Comparison of ENCODE assay signal across 21 cellular contexts in genomic region chr12:125069616-125070015, GRCh38. TPM values are rescaled to one million over a fixed set of nuclear protein-coding genes. Genes with fewer than 3 reads are reported as not detected.
A peak's percentile ranks its signal among the peaks of the same experiment; 100 is the strongest.
DNase-seq lines count a peak whose midpoint lies in the region; ATAC-seq, FAIRE-seq and TF ChIP-seq lines count a peak whose summit lies in the region.
"Had no signal": no experiment of that assay in that cellular context is flagged by ENCODE, and none has a peak within 500 bp of the region (broad histone marks: within the 10 kb centered on the region; RNA-seq: fewer than 3 reads in every experiment).

No MANE protein-coding gene starts in this region.

- CTCF ChIA-PET in H1 (lab: Charles Lee; ENCODE audit: partially characterized antibody): interaction anchor here (0.5 to 3.6 kb wide), 14 partner anchors 12 to 359 kb away, joined by 3 to 17 read pairs (median 4); partner anchors contain the start of gene DHX37

- no peak overlapping the region for H3K27ac ChIP-seq in H1 (ENCODE audit: low read depth, low read length)
- H3K27ac ChIP-seq in trophoblast cell (ENCODE audit: low read depth, low read length): no peak overlapping the region
- no peak overlapping the region for H3K27ac ChIP-seq in aorta (ENCODE audit: low read depth in 1 of 2, low read length in 2 of 2)
- H3K27ac ChIP-seq: HL-60, neutrophil, skin epidermis had no signal

- H3K79me2 ChIP-seq in H1 (ENCODE audit: control insufficient read depth in 1 of 2, insufficient read depth in 2 of 2, low read length in 2 of 2): peaks cover 3 to 65% of the 10 kb centered on the region in 2 experiments; a peak in 3 of 4 replicates
- H3K79me2 ChIP-seq in trophoblast cell (ENCODE audit: control insufficient read depth, insufficient read depth, low read length, poor library complexity): peaks cover 4% of the 10 kb centered on the region

- H4K91ac ChIP-seq in H1 (replicated peaks; ENCODE audit: insufficient read length, low read length) (no peak overlapping the region), trophoblast cell (ENCODE audit: low read depth, low read length) (no peak overlapping the region)

- H2BK120ac ChIP-seq in H1 (replicated peaks; ENCODE audit: low read depth, low read length) (no peak overlapping the region), trophoblast cell (ENCODE audit: insufficient read depth, low read length, poor library complexity) (no peak overlapping the region)

- no peak overlapping the region for H4K5ac ChIP-seq in H1 (ENCODE audit: insufficient read length, low read depth, low read length)

- H3K4me3 ChIP-seq in H1 (ENCODE audit: extremely low read depth in 1 of 4, insufficient read depth in 2 of 4, low read depth in 3 of 4, low read length in 4 of 4): no peak overlapping the region
- H3K4me3 ChIP-seq in trophoblast cell (ENCODE audit: low read depth, low read length): no peak overlapping the region
- no peak overlapping the region for H3K4me3 ChIP-seq in aorta (ENCODE audit: low read length in 2 of 2)
- H3K4me3 ChIP-seq: skin epidermis had no signal

- no peak for TF ChIP-seq EP300 in H1 (IDR thresholded peaks at IDR 0.05; ENCODE audit: borderline replicate concordance in 1 of 2, low read depth in 2 of 2, low read length in 2 of 2)

- H4K12ac ChIP-seq in trophoblast cell (ENCODE audit: low read depth, low read length): no peak overlapping the region

- peaks cover 0 to 15% (median 6%) of the 10 kb centered on the region in 4 experiments; a peak in 3 of 7 replicates for H3K4me1 ChIP-seq in H1 (replicated peaks in 1 of 4; ENCODE audit: control insufficient read depth in 3 of 4, insufficient read depth in 4 of 4, low read length in 3 of 4)
- peaks cover 4 to 11% of the 10 kb centered on the region in 2 experiments for H3K4me1 ChIP-seq in trophoblast cell (ENCODE audit: control insufficient read depth in 1 of 2, insufficient read depth in 2 of 2, low read length in 2 of 2)
- no peaks in the 10 kb centered on the region for H3K4me1 ChIP-seq in aorta (ENCODE audit: control insufficient read depth in 1 of 2, insufficient read depth in 2 of 2, low read length in 2 of 2)

- FAIRE-seq in H1 (lab: Jason Lieb, UNC): no peak
- FAIRE-seq: HepG2 had no signal

- 93% methylated on average over 8 of the region's 8 CpGs; no CpG with 5 or more reads in 1 of the 2 experiments for WGBS in H1 (ENCODE audit: extremely low coverage in 1 of 2, insufficient coverage in 1 of 2, insufficient read length in 1 of 2, insufficient replicate concordance in 2 of 2, low coverage in 1 of 2, low lambda C conversion rate in 2 of 2, missing lambda C conversion rate in 1 of 2), 2 experiments
- no CpG with 5 or more reads among the region's 8 CpGs for WGBS in trophoblast cell (ENCODE audit: extremely low coverage, insufficient coverage, insufficient read length)
- WGBS in aorta, 2 donors: 44 to 55% methylated on average over 8 of the region's 8 CpGs

- H3K23ac ChIP-seq in H1 (ENCODE audit: insufficient read length) (no peak overlapping the region), trophoblast cell (ENCODE audit: low read length) (no peak overlapping the region)

- H3K36me3 ChIP-seq in H1 (ENCODE audit: control insufficient read depth in 2 of 4, insufficient read depth in 4 of 4, low read length in 3 of 4) (peaks cover 0 to 8% (median 3%) of the 10 kb centered on the region in 4 experiments; a peak in 4 of 8 replicates), trophoblast cell (ENCODE audit: control insufficient read depth in 1 of 2, insufficient read depth in 2 of 2, low read length in 2 of 2) (no peaks in the 10 kb centered on the region), aorta (ENCODE audit: control insufficient read depth in 1 of 2, insufficient read depth in 2 of 2, low read length in 1 of 2) (no peaks in the 10 kb centered on the region)
- H3K36me3 ChIP-seq: neutrophil had no signal

- H4K20me1 ChIP-seq in H1 (replicated peaks in 1 of 2; ENCODE audit: control insufficient read depth in 1 of 2, insufficient read depth in 2 of 2, low read length in 2 of 2): peaks cover 19% of the 10 kb centered on the region in 2 experiments

- no peak overlapping the region for H2AK5ac ChIP-seq in H1 (ENCODE audit: low read depth, low read length)
- H2AK5ac ChIP-seq in trophoblast cell (ENCODE audit: low read length): no peak overlapping the region

- H3K56ac ChIP-seq in H1 (replicated peaks; ENCODE audit: insufficient read length, low read depth, low read length): no peak overlapping the region

- H3K79me1 ChIP-seq in H1 (ENCODE audit: low read depth, low read length) (peaks cover 18% of the 10 kb centered on the region), trophoblast cell (ENCODE audit: low read length) (peaks cover 5% of the 10 kb centered on the region)

- H2BK5ac ChIP-seq in H1 (ENCODE audit: low read depth, low read length) (0 out of 2 replicates have a peak overlapping the region, but pooled peaks have one; percentile 10), trophoblast cell (ENCODE audit: low read depth, low read length, poor library complexity) (no peak overlapping the region)

- H3K4ac ChIP-seq in H1 (replicated peaks; ENCODE audit: insufficient read length, low read depth, low read length) (no peak overlapping the region), trophoblast cell (ENCODE audit: low read depth, low read length) (no peak overlapping the region)

- H3K4me2 ChIP-seq in H1 (ENCODE audit: insufficient read depth in 1 of 2, low read depth in 2 of 2, low read length in 2 of 2) (no peak overlapping the region), trophoblast cell (ENCODE audit: low read length) (no peak overlapping the region)
- H3K4me2 ChIP-seq: SK-N-SH had no signal

- no peak for TF ChIP-seq POLR2A in H1 (IDR thresholded peaks at IDR 0.05; ENCODE audit: control extremely low read depth in 1 of 2, low read depth in 2 of 2, low read length in 2 of 2)

- H2AFZ ChIP-seq in H1 (ENCODE audit: low read length) (no peak overlapping the region), trophoblast cell (ENCODE audit: insufficient read depth, low read length, poor library complexity) (no peak overlapping the region)

- peak; percentile 62 for DNase-seq in DMS79 (lab: John Stamatoyannopoulos, UW)
- DNase-seq in NCI-H1694 treated with DMSO at 0.1 percent for 48 hours (lab: John Stamatoyannopoulos, UW): peak; percentile 41
- no peak for DNase-seq in H1 (ENCODE audit: low read depth in 1 of 2, low spot score in 2 of 2)
- DNase-seq in trophoblast cell: peak; percentile 47 to 61
- DNase-seq in aorta: no peak
- no peak for DNase-seq in glomerular visceral epithelial cell (ENCODE audit: extremely low spot score)
- DNase-seq in amniotic stem cell (lab: John Stamatoyannopoulos, UW): no peak
- DNase-seq: activated CD4-positive, alpha-beta T cell treated with anti-CD3 and anti-CD28 coated beads for 48 hours; activated naive CD4-positive, alpha-beta T cell treated with anti-CD3 and anti-CD28 coated beads, Interleukin-2, amount 10 ng/mL, durations not matched to agents 7 days and 5 days; central memory CD4-positive, alpha-beta T cell; glutamatergic neuron; Kasumi-1; kidney glomerular epithelial cell; RPMI8226; stimulated activated CD4-positive, alpha-beta T cell treated with anti-CD3 and anti-CD28 coated beads, Interleukin-1b, Interleukin-23, amount 100 ng/mL, for 48 hours had no signal

- H3K27me3 ChIP-seq in H1 (replicated peaks in 1 of 4; ENCODE audit: control insufficient read depth in 3 of 4, extremely low read depth in 1 of 4, insufficient read depth in 3 of 4, low read length in 3 of 4) (no peaks in the 10 kb centered on the region), trophoblast cell (ENCODE audit: insufficient read depth, low read length) (no peaks in the 10 kb centered on the region), aorta (ENCODE audit: control insufficient read depth in 1 of 2, insufficient read depth in 2 of 2, low read length in 1 of 2) (no peaks in the 10 kb centered on the region)

- TF ChIP-seq CTCF in H1 (IDR thresholded peaks at IDR 0.05; ENCODE audit: control extremely low read depth in 1 of 3, insufficient read depth in 1 of 3, low read depth in 1 of 3, low read length in 3 of 3): no peak

- no peak overlapping the region for H2BK12ac ChIP-seq in H1 (ENCODE audit: low read depth, low read length)
- H2BK12ac ChIP-seq in trophoblast cell (ENCODE audit: low read length): no peak overlapping the region

- no peaks in the 10 kb centered on the region for H3K9me3 ChIP-seq in H1 (ENCODE audit: insufficient read depth in 2 of 2, low read depth in 1 of 2, low read length in 1 of 2)
- H3K9me3 ChIP-seq in trophoblast cell (ENCODE audit: insufficient read depth, low read depth, low read length): no peaks in the 10 kb centered on the region
- H3K9me3 ChIP-seq in aorta (ENCODE audit: control insufficient read depth, low read length): no peaks in the 10 kb centered on the region
- H3K9me3 ChIP-seq: neutrophil, SK-N-SH had no signal

- H3K18ac ChIP-seq in H1 (ENCODE audit: extremely low read depth, low read length) (no peak overlapping the region), trophoblast cell (ENCODE audit: low read length) (no peak overlapping the region)

- intact Hi-C loops in aorta (cut with DNase I): no loop called here

- peaks cover 10% of the 10 kb centered on the region for H3K23me2 ChIP-seq in H1 (ENCODE audit: low read depth, low read length)

- H3K14ac ChIP-seq in H1 (ENCODE audit: insufficient read length): no peak overlapping the region
- no peak overlapping the region for H3K14ac ChIP-seq in trophoblast cell (ENCODE audit: low read length)

- no peak overlapping the region for H2BK20ac ChIP-seq in H1 (ENCODE audit: low read length)

- peak overlapping the region; percentile 36; the same call in 1 of the 2 replicates for H4K8ac ChIP-seq in H1 (ENCODE audit: extremely low read depth, insufficient read depth, low read length)
- no peak overlapping the region for H4K8ac ChIP-seq in trophoblast cell (ENCODE audit: low read depth, low read length)

- ATAC-seq in aorta (ENCODE audit: low FRiP score): no peak
- ATAC-seq: HCT116, HepG2 had no signal

- H3K9ac ChIP-seq in H1 (replicated peaks in 1 of 4; ENCODE audit: extremely low read depth in 1 of 4, low read depth in 3 of 4, low read length in 3 of 4) (no peak overlapping the region), trophoblast cell (ENCODE audit: low read length) (no peak overlapping the region)
- H3K9ac ChIP-seq: SK-N-SH had no signal

- no peak overlapping the region for H2BK15ac ChIP-seq in H1 (ENCODE audit: low read length)

- POLR2A ChIA-PET in H1 (lab: Charles Lee; ENCODE audit: partially characterized antibody): no interaction called here

- no peak for TF ChIP-seq RAD21 in H1 (IDR thresholded peaks at IDR 0.05 in 1 of 2, conservative IDR thresholded peaks at IDR 0.05 in 1 of 2; ENCODE audit: low read depth in 2 of 2, low read length in 2 of 2)

RNA-seq across cellular contexts. Expression of gene AACS, which starts 4.4 kb away (rescaled TPM):
- 52.4 and 54.6 TPM in 2 replicates for total RNA-seq in H1 (2021; fragmentation: NEBNext Ultra II Directional; extraction: Animal tissue kit (Norgen Biotek cat#: 25700))
- polyA plus RNA-seq in H1 (2011; rRNA removed) (51.9 and 60.8 TPM in 2 replicates), aorta (1 to 10 TPM; 6.6 to 7.7 TPM)
- polyA plus RNA-seq in H1 (2011; cell fraction: cytosol; rRNA removed): 40.7 TPM
- polyA plus RNA-seq in H1 (2011; cell fraction: nucleus; rRNA removed): 79.8 TPM
- polyA plus RNA-seq in H1 (2012, experiment 1 of 2): 44.6 to 57.4 TPM (median 56.9 TPM) in 4 replicates
- 57.2 TPM for polyA plus RNA-seq in H1 (2012, experiment 2 of 2)
- 26.7 TPM for polyA plus RNA-seq in H1 (2013, experiment 1 of 2)
- 25.2 TPM for polyA plus RNA-seq in H1 (2013, experiment 2 of 2)
- polyA minus RNA-seq in H1 (2011; rRNA and poly(A)+ RNA removed): 66.1 and 81.3 TPM in 2 replicates
- 36.7 TPM for polyA minus RNA-seq in H1 (2011; cell fraction: cytosol; rRNA and poly(A)+ RNA removed)
- polyA minus RNA-seq in H1 (2011; cell fraction: nucleus; rRNA and poly(A)+ RNA removed): 35.1 TPM
- polyA plus RNA-seq in trophoblast cell (2013): 10.6 and 10.7 TPM in 2 replicates
- total RNA-seq in aorta: 10 to 100 TPM; 16.6 to 27.4 TPM

Comparison
In these comparisons a context has a peak if more than half of its experiments do, and no peak if none do; other contexts are left out.
1. DNase-seq: peak in DMS79 (single experiment), NCI-H1694 treated with DMSO at 0.1 percent for 48 hours (single experiment) and trophoblast cell (2 of 2); none in H1 (0 of 2), aorta (0 of 2), glomerular visceral epithelial cell (single experiment) and amniotic stem cell (single experiment).